8 cellular contexts compared by ENCODE assay signal in genomic region chr3:187919018-187919417, GRCh38.
DNase-seq lines count a peak whose midpoint lies in the region; ATAC-seq lines count a peak whose summit lies in the region.

No MANE protein-coding gene starts in this region.

- peak overlapping the region; percentile 71 for H3K4me3 Mint-ChIP-seq in T-helper 2 cell treated with Interferon-gamma antibody and Interleukin-4, amounts not matched to agents 5 μg/mL and 100 μg/mL, for 36 hours
- no peak overlapping the region for H3K4me3 Mint-ChIP-seq in dendritic cell treated with granulocyte-macrophage colony-stimulating factor and Interleukin-4, amounts not matched to agents 40 ng/mL and 50 ng/mL, for 4 days
- peak overlapping the region; percentile 79 for H3K4me3 Mint-ChIP-seq in stimulated activated naive CD8-positive, alpha-beta T cell treated with anti-CD3 and anti-CD28 coated beads, Interleukin-15, Interleukin-2, amounts not matched to agents 100 ng/mL and 50 ng/mL, for 24 hours

- ATAC-seq in GM18870 (IDR thresholded peaks at IDR 0.05; ENCODE audit: unreplicated experiment): peak; percentile 91
- peak; percentile 87 for ATAC-seq in HG03025 (IDR thresholded peaks at IDR 0.05; ENCODE audit: low FRiP score, unreplicated experiment)

- intact Hi-C loops in dendritic cell treated with granulocyte-macrophage colony-stimulating factor and Interleukin-4, amounts not matched to agents 40 ng/mL and 50 ng/mL, for 4 days (cut with micrococcal nuclease): loop anchor here (5.0 kb wide), 3 partner anchors 48 to 172 kb away; partner anchors contain the start of gene BCL6

- peaks cover 8% of the 10 kb centered on the region for H3K36me3 Mint-ChIP-seq in T-helper 2 cell treated with Interferon-gamma antibody and Interleukin-4, amounts not matched to agents 5 μg/mL and 100 μg/mL, for 36 hours (ENCODE audit: low read depth)
- no peaks in the 10 kb centered on the region for H3K36me3 Mint-ChIP-seq in dendritic cell treated with granulocyte-macrophage colony-stimulating factor and Interleukin-4, amounts not matched to agents 40 ng/mL and 50 ng/mL, for 4 days (ENCODE audit: low read depth)
- H3K36me3 Mint-ChIP-seq in stimulated activated naive CD8-positive, alpha-beta T cell treated with anti-CD3 and anti-CD28 coated beads, Interleukin-15, Interleukin-2, amounts not matched to agents 100 ng/mL and 50 ng/mL, for 24 hours (ENCODE audit: low read depth): peaks cover 4% of the 10 kb centered on the region

- DNase-seq in T-helper 2 cell treated with Interferon-gamma antibody and Interleukin-4, amounts not matched to agents 5 μg/mL and 100 μg/mL, for 36 hours (ENCODE audit: low spot score): peak; percentile 76
- DNase-seq in NCI-H510A treated with DMSO at 0.1 percent for 48 hours (lab: John Stamatoyannopoulos, UW) (no peak), hippocampal formation (lab: John Stamatoyannopoulos, UW) (no peak), DMS114 treated with DMSO at 0.1 percent for 48 hours (lab: John Stamatoyannopoulos, UW; ENCODE audit: unreplicated experiment) (no peak)

- peaks cover 7% of the 10 kb centered on the region for H3K9me3 Mint-ChIP-seq in T-helper 2 cell treated with Interferon-gamma antibody and Interleukin-4, amounts not matched to agents 5 μg/mL and 100 μg/mL, for 36 hours
- no peaks in the 10 kb centered on the region for H3K9me3 Mint-ChIP-seq in dendritic cell treated with granulocyte-macrophage colony-stimulating factor and Interleukin-4, amounts not matched to agents 40 ng/mL and 50 ng/mL, for 4 days
- H3K9me3 Mint-ChIP-seq in stimulated activated naive CD8-positive, alpha-beta T cell treated with anti-CD3 and anti-CD28 coated beads, Interleukin-15, Interleukin-2, amounts not matched to agents 100 ng/mL and 50 ng/mL, for 24 hours: peaks cover 2% of the 10 kb centered on the region

- H3K4me1 Mint-ChIP-seq in T-helper 2 cell treated with Interferon-gamma antibody and Interleukin-4, amounts not matched to agents 5 μg/mL and 100 μg/mL, for 36 hours (ENCODE audit: low read depth): peaks cover 61% of the 10 kb centered on the region
- peaks cover 55% of the 10 kb centered on the region for H3K4me1 Mint-ChIP-seq in dendritic cell treated with granulocyte-macrophage colony-stimulating factor and Interleukin-4, amounts not matched to agents 40 ng/mL and 50 ng/mL, for 4 days (ENCODE audit: low read depth)
- H3K4me1 Mint-ChIP-seq in stimulated activated naive CD8-positive, alpha-beta T cell treated with anti-CD3 and anti-CD28 coated beads, Interleukin-15, Interleukin-2, amounts not matched to agents 100 ng/mL and 50 ng/mL, for 24 hours (ENCODE audit: low read depth): peaks cover 86% of the 10 kb centered on the region

- peak overlapping the region; percentile 90 for H3K27ac Mint-ChIP-seq in T-helper 2 cell treated with Interferon-gamma antibody and Interleukin-4, amounts not matched to agents 5 μg/mL and 100 μg/mL, for 36 hours
- peak overlapping the region; percentile 61 for H3K27ac Mint-ChIP-seq in dendritic cell treated with granulocyte-macrophage colony-stimulating factor and Interleukin-4, amounts not matched to agents 40 ng/mL and 50 ng/mL, for 4 days
- H3K27ac Mint-ChIP-seq in stimulated activated naive CD8-positive, alpha-beta T cell treated with anti-CD3 and anti-CD28 coated beads, Interleukin-15, Interleukin-2, amounts not matched to agents 100 ng/mL and 50 ng/mL, for 24 hours: peak overlapping the region; percentile 99

- H3K27me3 Mint-ChIP-seq in T-helper 2 cell treated with Interferon-gamma antibody and Interleukin-4, amounts not matched to agents 5 μg/mL and 100 μg/mL, for 36 hours (ENCODE audit: low read depth): peaks cover 8% of the 10 kb centered on the region
- peaks cover 3% of the 10 kb centered on the region for H3K27me3 Mint-ChIP-seq in dendritic cell treated with granulocyte-macrophage colony-stimulating factor and Interleukin-4, amounts not matched to agents 40 ng/mL and 50 ng/mL, for 4 days
- no peaks in the 10 kb centered on the region for H3K27me3 Mint-ChIP-seq in stimulated activated naive CD8-positive, alpha-beta T cell treated with anti-CD3 and anti-CD28 coated beads, Interleukin-15, Interleukin-2, amounts not matched to agents 100 ng/mL and 50 ng/mL, for 24 hours
